In the genomic region with DNA sequence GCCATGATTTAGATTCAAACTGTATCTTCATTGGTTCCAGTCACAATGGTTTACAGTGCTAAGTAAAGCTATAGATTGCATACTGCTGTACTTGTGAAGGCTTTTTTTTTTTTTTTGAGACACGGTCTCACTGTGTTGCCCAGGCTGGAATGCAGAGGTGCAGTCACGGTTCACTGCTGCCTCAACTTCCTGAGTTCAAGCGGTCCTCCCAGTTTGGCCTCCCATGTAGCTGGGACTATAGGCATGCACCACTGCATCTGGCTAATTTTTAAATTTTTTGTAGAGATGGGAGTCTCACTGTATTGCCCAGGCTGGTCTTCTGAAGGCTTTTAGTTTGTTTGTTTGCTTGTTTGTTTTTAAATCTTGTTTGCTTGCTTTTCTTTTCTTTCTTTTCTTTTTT, we compare ENCODE assay signal across 20 cellular contexts. TPM values are rescaled to one million over a fixed set of nuclear protein-coding genes. Genes with fewer than 3 reads are reported as not detected.
DNase-seq lines count a peak whose midpoint lies in the region; ATAC-seq and TF ChIP-seq lines count a peak whose summit lies in the region.
"Had no signal": no experiment of that assay in that cellular context is flagged by ENCODE, and none has a peak within 500 bp of the region (broad histone marks: within the 10 kb centered on the region; RNA-seq: fewer than 3 reads in every experiment).

No MANE protein-coding gene starts in this region.

- H2BK120ac ChIP-seq in H9 (ENCODE audit: low read depth, low read length, poor library complexity, severe bottlenecking) = no peak overlapping the region
- H2BK120ac ChIP-seq in mesenchymal stem cell (ENCODE audit: low read depth, low read length) = no peak overlapping the region

- H2AK5ac ChIP-seq in H9 (ENCODE audit: insufficient read length, low read length) (no peak overlapping the region), mesenchymal stem cell (ENCODE audit: low read length, severe bottlenecking) (no peak overlapping the region)

- TF ChIP-seq CTCF in H9 (conservative IDR thresholded peaks at IDR 0.05) (no peak), neural progenitor cell (IDR thresholded peaks at IDR 0.05) (no peak)

- CTCF ChIA-PET in CD4-positive, alpha-beta memory T cell (lab: Charles Lee; ENCODE audit: partially characterized antibody) = no interaction called here

- peaks cover 5% of the 10 kb centered on the region for H3K36me3 ChIP-seq in CD4-positive, alpha-beta memory T cell (ENCODE audit: insufficient read depth, low read length)
- H3K36me3 ChIP-seq in mesenchymal stem cell (ENCODE audit: control insufficient read depth in 1 of 2, insufficient read depth in 2 of 2, low read depth in 1 of 2, low read length in 2 of 2) (peaks cover 10 to 14% of the 10 kb centered on the region in 2 experiments), neural progenitor cell (peaks cover 7% of the 10 kb centered on the region)

- no peak overlapping the region for H3K56ac ChIP-seq in H9 (ENCODE audit: insufficient read length, low read depth, low read length)

- no peaks in the 10 kb centered on the region for H3K9me3 ChIP-seq in CD4-positive, alpha-beta memory T cell (ENCODE audit: control insufficient read depth in 1 of 2, low read length in 2 of 2)
- H3K9me3 ChIP-seq in H9 (ENCODE audit: control insufficient read depth, low read depth, low read length) (no peaks in the 10 kb centered on the region), T-helper 17 cell (ENCODE audit: control insufficient read depth, low read length, poor library complexity, severe bottlenecking) (no peaks in the 10 kb centered on the region), mesenchymal stem cell (ENCODE audit: control insufficient read depth, low read length) (no peaks in the 10 kb centered on the region), neural progenitor cell (ENCODE audit: low read depth) (no peaks in the 10 kb centered on the region)
- H3K9me3 ChIP-seq: body of pancreas, tibial artery had no signal

- H3K4ac ChIP-seq in H9 (ENCODE audit: low read depth, low read length) (no peak overlapping the region), mesenchymal stem cell (ENCODE audit: low read depth in 1 of 2, low read length in 2 of 2) (no peak overlapping the region)

- no peaks in the 10 kb centered on the region for H3K23me2 ChIP-seq in H9 (ENCODE audit: insufficient read length, low read depth, low read length, poor library complexity, severe bottlenecking)

- no peak overlapping the region for H2BK20ac ChIP-seq in H9 (ENCODE audit: low read depth, low read length, poor library complexity, severe bottlenecking)

- H2BK5ac ChIP-seq in H9 (ENCODE audit: insufficient read length, low read length) = no peak overlapping the region
- H2BK5ac ChIP-seq in mesenchymal stem cell (ENCODE audit: low read depth, low read length, poor library complexity, severe bottlenecking) = no peak overlapping the region

- no CpG with 5 or more reads among the region's 3 CpGs for WGBS in H9 (ENCODE audit: extremely low coverage, insufficient read length, low lambda C conversion rate)
- 82% methylated on average over 3 of the region's 3 CpGs for WGBS in mesenchymal stem cell

- H3K18ac ChIP-seq in H9 (ENCODE audit: insufficient read length, low read depth, low read length) (no peak overlapping the region), mesenchymal stem cell (ENCODE audit: low read depth in 1 of 2, low read length in 2 of 2) (no peak overlapping the region)

- no peak overlapping the region for H3K14ac ChIP-seq in H9 (ENCODE audit: insufficient read depth, low read length)
- no peak overlapping the region for H3K14ac ChIP-seq in mesenchymal stem cell (ENCODE audit: low read length in 2 of 2)

- no peak overlapping the region for H3K9ac ChIP-seq in H9 (ENCODE audit: extremely low read depth, insufficient read length, low read length)
- H3K9ac ChIP-seq in mesenchymal stem cell (ENCODE audit: low read length) = no peak overlapping the region
- H3K9ac ChIP-seq in neural progenitor cell = no peak overlapping the region

- H3K27ac ChIP-seq in CD4-positive, alpha-beta memory T cell (ENCODE audit: low read depth, low read length) = no peak overlapping the region
- H3K27ac ChIP-seq in H9 (ENCODE audit: insufficient read length, low read depth, low read length) (no peak overlapping the region), mesenchymal stem cell (ENCODE audit: low read length, poor library complexity, severe bottlenecking) (peak overlapping the region; percentile 59), neural progenitor cell (no peak overlapping the region)
- H3K27ac ChIP-seq: body of pancreas, tibial artery had no signal

- peaks cover 10% of the 10 kb centered on the region for H3K4me1 ChIP-seq in CD4-positive, alpha-beta memory T cell (ENCODE audit: insufficient read depth, low read length)
- H3K4me1 ChIP-seq in H9 (ENCODE audit: insufficient read depth, low read length) (no peaks in the 10 kb centered on the region), mesenchymal stem cell (ENCODE audit: control insufficient read depth, insufficient read depth, low read depth, low read length) (peaks cover 18% of the 10 kb centered on the region), neural progenitor cell (no peaks in the 10 kb centered on the region)

- peaks cover 17 to 28% of the 10 kb centered on the region in 2 donors for H3K36me3 Mint-ChIP-seq in CD4-positive, alpha-beta memory T cell
- H3K36me3 Mint-ChIP-seq in H9 (ENCODE audit: insufficient read depth in 1 of 3, low read depth in 3 of 3) (peaks cover 0 to 20% (median 9%) of the 10 kb centered on the region in 3 experiments; a peak in 5 of 7 replicates), T-helper 17 cell (ENCODE audit: low read depth) (peaks cover 2% of the 10 kb centered on the region), neural progenitor cell (peaks cover 10% of the 10 kb centered on the region)

- H2BK15ac ChIP-seq in H9 (ENCODE audit: low read depth, low read length) (no peak overlapping the region), mesenchymal stem cell (ENCODE audit: low read depth, poor library complexity, severe bottlenecking) (no peak overlapping the region)

- H2BK12ac ChIP-seq in H9 (ENCODE audit: insufficient read length, low read depth, low read length) (no peak overlapping the region), mesenchymal stem cell (ENCODE audit: low read length in 2 of 2) (no peak overlapping the region)

- peak overlapping the region in 4 of 7 donors; percentile 13 to 64 (median 56) for H3K27ac Mint-ChIP-seq in CD4-positive, alpha-beta memory T cell
- H3K27ac Mint-ChIP-seq in H9 = peak overlapping the region in 2 of 3 experiments; percentile 13 to 70; a peak in 4 of 7 replicates
- peak overlapping the region; percentile 63 for H3K27ac Mint-ChIP-seq in T-helper 17 cell
- H3K27ac Mint-ChIP-seq in neural progenitor cell = no peak overlapping the region
- H3K27ac Mint-ChIP-seq: activated CD4-positive, alpha-beta T cell treated with anti-CD3 and anti-CD28 coated beads, Interleukin-2, amount 10 ng/mL, durations not matched to agents 24 days and 14 days had no signal

- peaks cover 11% of the 10 kb centered on the region for H3F3A ChIP-seq in neural progenitor cell (ENCODE audit: low read depth)

- no peaks in the 10 kb centered on the region for H3K27me3 ChIP-seq in CD4-positive, alpha-beta memory T cell (ENCODE audit: insufficient read depth, low read length)
- no peaks in the 10 kb centered on the region for H3K27me3 ChIP-seq in H9 (ENCODE audit: insufficient read depth, low read length)
- H3K27me3 ChIP-seq in mesenchymal stem cell (ENCODE audit: control insufficient read depth in 1 of 2, insufficient read depth in 1 of 2, low read length in 2 of 2) = no peaks in the 10 kb centered on the region
- no peaks in the 10 kb centered on the region for H3K27me3 ChIP-seq in neural progenitor cell
- H3K27me3 ChIP-seq: body of pancreas, tibial artery had no signal

- H3K4me2 ChIP-seq in H9 (ENCODE audit: insufficient read depth, insufficient read length, low read length) (no peak overlapping the region), mesenchymal stem cell (ENCODE audit: low read length, poor library complexity, severe bottlenecking) (peak overlapping the region; percentile 30), neural progenitor cell (no peak overlapping the region)

- POLR2A ChIA-PET in CD4-positive, alpha-beta memory T cell (lab: Charles Lee; ENCODE audit: partially characterized antibody) = no interaction called here

- no peak overlapping the region for H2AFZ ChIP-seq in H9 (ENCODE audit: low read length)
- H2AFZ ChIP-seq in mesenchymal stem cell (ENCODE audit: low read depth, low read length) = no peak overlapping the region
- no peak overlapping the region for H2AFZ ChIP-seq in neural progenitor cell (replicated peaks)

- no peak overlapping the region for H3K4me3 Mint-ChIP-seq in CD4-positive, alpha-beta memory T cell
- H3K4me3 Mint-ChIP-seq in H9 (no peak overlapping the region), T-helper 17 cell (no peak overlapping the region), neural progenitor cell (no peak overlapping the region)
- H3K4me3 Mint-ChIP-seq: activated CD4-positive, alpha-beta T cell treated with anti-CD3 and anti-CD28 coated beads, Interleukin-2, amount 10 ng/mL, durations not matched to agents 24 days and 14 days had no signal

- H3K79me2 ChIP-seq in H9 (ENCODE audit: insufficient read depth, low read length) (peaks cover 2% of the 10 kb centered on the region; the same call in 1 of the 2 replicates), neural progenitor cell (ENCODE audit: low read depth) (peaks cover 98% of the 10 kb centered on the region)

- H3K27me3 Mint-ChIP-seq in CD4-positive, alpha-beta memory T cell = no peaks in the 10 kb centered on the region
- H3K27me3 Mint-ChIP-seq in H9 (ENCODE audit: low read depth) (no peaks in the 10 kb centered on the region), T-helper 17 cell (no peaks in the 10 kb centered on the region), neural progenitor cell (ENCODE audit: insufficient read depth, low read depth) (peaks cover 2% of the 10 kb centered on the region)
- H3K27me3 Mint-ChIP-seq: activated CD4-positive, alpha-beta T cell treated with anti-CD3 and anti-CD28 coated beads, Interleukin-2, amount 10 ng/mL, durations not matched to agents 24 days and 14 days had no signal

- peaks cover 23 to 36% (median 31%) of the 10 kb centered on the region in 4 donors for H3K4me1 Mint-ChIP-seq in CD4-positive, alpha-beta memory T cell
- peaks cover 9 to 12% of the 10 kb centered on the region in 2 experiments; a peak in 2 of 4 replicates for H3K4me1 Mint-ChIP-seq in H9
- H3K4me1 Mint-ChIP-seq in T-helper 17 cell = peaks cover 25% of the 10 kb centered on the region
- peaks cover 5% of the 10 kb centered on the region for H3K4me1 Mint-ChIP-seq in neural progenitor cell

- no peak for ATAC-seq in T-helper 17 cell
- ATAC-seq: body of pancreas had no signal

- no peaks in the 10 kb centered on the region for H3K9me3 Mint-ChIP-seq in CD4-positive, alpha-beta memory T cell
- H3K9me3 Mint-ChIP-seq in H9 (no peaks in the 10 kb centered on the region), neural progenitor cell (no peaks in the 10 kb centered on the region)
- H3K9me3 Mint-ChIP-seq: activated CD4-positive, alpha-beta T cell treated with anti-CD3 and anti-CD28 coated beads, Interleukin-2, amount 10 ng/mL, durations not matched to agents 24 days and 14 days had no signal

- no peak overlapping the region for H4K5ac ChIP-seq in H9 (ENCODE audit: insufficient read length, low read depth, low read length)

- H3K79me1 ChIP-seq in H9 (ENCODE audit: insufficient read depth, low read depth, low read length, poor library complexity, severe bottlenecking) (no peaks in the 10 kb centered on the region), mesenchymal stem cell (replicated peaks; ENCODE audit: low read length, poor library complexity, severe bottlenecking) (peaks cover 2% of the 10 kb centered on the region)

- no peak for DNase-seq in CD4-positive, alpha-beta memory T cell
- DNase-seq in H9 (no peak), T-helper 17 cell (no peak), mesenchymal stem cell (no peak), neural progenitor cell (ENCODE audit: low spot score) (no peak), SW 1271 (lab: John Stamatoyannopoulos, UW) (no peak), NCI-H2196 (lab: John Stamatoyannopoulos, UW; ENCODE audit: unreplicated experiment) (no peak), DMS 273 (lab: John Stamatoyannopoulos, UW; ENCODE audit: unreplicated experiment) (no peak)
- DNase-seq: activated CD4-positive, alpha-beta T cell treated with anti-CD3 and anti-CD28 coated beads, Interleukin-2, amount 10 ng/mL, durations not matched to agents 24 days and 14 days; activated naive CD4-positive, alpha-beta T cell treated with anti-CD3 and anti-CD28 coated beads, Interleukin-2, amount 50 U/mL, for 16 hours; activated T-cell treated with anti-CD3 and anti-CD28 coated beads for 4 hours; body of pancreas; cortex of kidney; DMS79; Karpas-422; NCI-H1105; NCI-H2227 treated with DMSO at 0.1 percent for 48 hours; occipital lobe; T1000; tibial artery had no signal

- H4K20me1 ChIP-seq in H9 (ENCODE audit: control insufficient read depth, insufficient read depth, insufficient read length) (no peaks in the 10 kb centered on the region), neural progenitor cell (ENCODE audit: low read depth) (peaks cover 86% of the 10 kb centered on the region)

- H4K8ac ChIP-seq in H9 (replicated peaks; ENCODE audit: insufficient read length, low read depth, low read length) = no peak overlapping the region
- no peak overlapping the region for H4K8ac ChIP-seq in mesenchymal stem cell (ENCODE audit: low read length)

- H4K91ac ChIP-seq in H9 (ENCODE audit: insufficient read length, low read depth, low read length) (no peak overlapping the region), mesenchymal stem cell (ENCODE audit: low read length) (no peak overlapping the region)

- intact Hi-C loops in CD4-positive, alpha-beta memory T cell (cut with micrococcal nuclease) = no loop called here

- H3K23ac ChIP-seq in H9 (ENCODE audit: insufficient read length, low read depth, low read length) = no peak overlapping the region
- no peak overlapping the region for H3K23ac ChIP-seq in mesenchymal stem cell (ENCODE audit: low read length in 2 of 2)

- H3K4me3 ChIP-seq in CD4-positive, alpha-beta memory T cell (ENCODE audit: low read length in 2 of 2) = no peak overlapping the region
- no peak overlapping the region for H3K4me3 ChIP-seq in mesenchymal stem cell (ENCODE audit: insufficient read depth in 1 of 2, low read depth in 1 of 2, low read length in 2 of 2)
- H3K4me3 ChIP-seq in neural progenitor cell = no peak overlapping the region
- H3K4me3 ChIP-seq: body of pancreas, tibial artery had no signal

- no peak overlapping the region for H3T11ph ChIP-seq in H9 (ENCODE audit: low read length)

RNA-seq across cellular contexts. Expression of a gene that starts 24.9 kb away (rescaled TPM):
- total RNA-seq in CD4-positive, alpha-beta memory T cell = 10 to 100 TPM; 59.3 to 68.9 TPM
- polyA plus RNA-seq in CD4-positive, alpha-beta memory T cell = 10 to 100 TPM in 1 of 2 donors, 1 to 10 TPM in 1; 9.7 to 25.2 TPM
- total RNA-seq in H9 (2021) (55.9 and 56.9 TPM in 2 replicates), T-helper 17 cell (10 to 100 TPM; 44.4 to 53.4 TPM), neural progenitor cell (ENCODE audit: low replicate concordance) (47.4 and 55.2 TPM in 2 replicates)
- polyA plus RNA-seq in mesenchymal stem cell (2013, experiment 1 of 2) = 25.4 TPM
- polyA plus RNA-seq in mesenchymal stem cell (2013, experiment 2 of 2) = 25.6 TPM
